In the genomic region with DNA sequence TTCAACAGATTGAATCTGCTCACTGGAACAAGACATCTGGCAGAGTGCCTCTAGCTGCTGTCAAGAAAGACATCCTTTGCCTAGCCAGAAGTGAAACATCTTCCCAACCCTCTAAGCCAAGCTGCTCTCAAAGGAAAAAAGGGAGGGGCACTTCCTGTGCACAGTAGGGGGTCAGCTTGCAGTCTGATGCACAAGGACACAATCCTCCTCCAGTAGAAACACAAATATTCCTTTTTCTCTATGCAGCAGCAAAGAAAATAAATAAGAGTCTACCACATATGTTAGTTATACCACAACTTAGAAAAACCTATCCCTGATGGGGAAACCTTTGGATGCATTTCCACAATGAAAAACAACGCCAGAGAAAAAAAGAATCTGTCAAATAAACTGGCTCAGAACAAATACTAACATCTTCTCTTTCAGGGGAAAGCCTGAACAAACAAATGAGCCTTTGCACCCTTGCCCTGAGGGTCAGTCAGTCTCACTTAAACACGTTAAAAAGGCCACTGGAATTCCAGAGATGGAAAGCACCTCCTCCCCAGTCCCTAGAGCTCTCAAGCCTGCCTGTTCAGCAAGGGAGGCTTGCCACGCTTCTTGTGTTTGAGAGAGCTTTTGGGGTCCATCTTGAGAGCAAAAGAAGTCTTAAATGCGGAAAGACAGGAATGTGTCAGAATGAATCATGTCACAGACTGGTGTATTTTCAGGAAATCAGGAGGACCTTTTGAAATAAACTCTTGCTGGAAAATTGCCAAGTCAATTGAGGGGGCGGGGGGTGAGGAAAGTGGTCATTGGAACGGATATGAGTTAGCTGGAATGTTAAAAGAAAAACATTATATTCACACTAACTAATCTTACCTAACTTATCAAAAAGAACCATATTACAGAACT, we compare ENCODE assay signal across 8 cellular contexts.
DNase-seq lines count a peak whose midpoint lies in the region; ATAC-seq lines count a peak whose summit lies in the region.

No MANE protein-coding gene starts in this region.

- DNase-seq in GM03348 (ENCODE audit: low spot score) = peak; percentile 50
- peak; percentile 67 for DNase-seq in RKO (ENCODE audit: low spot score)
- DNase-seq in fibroblast of the conjunctiva (ENCODE audit: low read depth) = peak; percentile 89
- peak; percentile 26 for DNase-seq in pons (ENCODE audit: low spot score)
- DNase-seq in NCI-H345 (lab: John Stamatoyannopoulos, UW) = no peak
- DNase-seq in NAMALWA (ENCODE audit: low spot score) = no peak

- ATAC-seq in GM19351 (IDR thresholded peaks at IDR 0.05; ENCODE audit: unreplicated experiment) (no peak), GM21381 (IDR thresholded peaks at IDR 0.05; ENCODE audit: unreplicated experiment) (no peak)

Comparison
In these comparisons a context has a peak if more than half of its experiments do, and no peak if none do; other contexts are left out.
1. DNase-seq: peak in GM03348 (single experiment), RKO (single experiment), fibroblast of the conjunctiva (single experiment) and pons (single experiment); none in NCI-H345 (single experiment) and NAMALWA (single experiment).